1 cellular context compared by ENCODE assay signal in the genomic region with DNA sequence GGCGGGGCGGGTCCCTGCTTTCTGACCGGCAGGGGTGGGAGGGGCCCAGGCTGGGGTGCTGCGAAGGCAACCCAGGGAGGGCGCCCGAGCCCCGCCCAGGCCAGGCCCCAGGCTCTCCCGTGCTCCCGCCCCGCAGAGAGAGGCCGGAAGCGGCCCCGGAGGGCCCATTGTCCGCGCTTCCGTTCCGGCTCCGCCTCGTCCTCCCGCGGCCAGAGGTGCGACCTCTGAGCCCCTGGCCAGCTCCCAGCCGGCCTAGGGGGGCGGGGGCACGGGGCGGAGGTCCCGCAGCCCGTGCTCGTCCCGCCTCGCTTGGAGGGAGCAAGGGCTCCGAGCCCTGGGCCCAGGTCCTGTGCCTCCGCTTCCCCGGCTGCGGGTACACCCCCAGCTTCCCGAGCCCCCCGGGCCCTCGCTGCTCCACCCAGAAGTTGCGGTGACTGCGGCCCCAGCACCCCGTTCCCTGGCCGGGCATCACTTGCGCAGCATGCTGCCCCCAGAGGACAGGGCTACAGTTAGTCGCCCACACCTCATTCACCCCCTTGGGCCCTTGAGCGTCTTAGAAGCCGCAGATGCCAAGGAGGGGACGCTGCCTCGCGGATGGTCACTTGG.
A peak's percentile ranks its signal among the peaks of the same experiment; 100 is the strongest.
TF ChIP-seq lines count a peak whose summit lies in the region.

No MANE protein-coding gene starts in this region.

TF ChIP-seq in HepG2, 621 proteins besides CTCF, POLR2A, EP300 and RAD21 (continued from another document and continues in another):
- TF ChIP-seq ZNF784 (CRISPR knock-in tag; IDR thresholded peaks at IDR 0.05; ENCODE audit: borderline replicate concordance) (no peak), HIVEP1 (CRISPR knock-in tag; IDR thresholded peaks at IDR 0.05) (0 out of 2 replicates have a peak, but pooled peaks have one; percentile 9), ZNF572 (CRISPR knock-in tag; IDR thresholded peaks at IDR 0.05) (no peak), NFIB (CRISPR knock-in tag; IDR thresholded peaks at IDR 0.05; ENCODE audit: borderline replicate concordance) (0 out of 2 replicates have a peak, but pooled peaks have one; percentile 89), ZMYM3 (CRISPR knock-in tag; IDR thresholded peaks at IDR 0.05) (no peak), EEA1 (CRISPR knock-in tag; IDR thresholded peaks at IDR 0.05; ENCODE audit: borderline replicate concordance) (peak; percentile 39; the same call in 1 of the 2 replicates), SRSF1 (optimal IDR thresholded peaks at IDR 0.05; ENCODE audit: low read depth, low read length) (no peak), NFE2 (CRISPR knock-in tag; IDR thresholded peaks at IDR 0.05) (no peak), TAF1 (CRISPR knock-in tag; IDR thresholded peaks at IDR 0.05) (peak; percentile 85), SPEN (CRISPR knock-in tag; IDR thresholded peaks at IDR 0.05; ENCODE audit: low read depth) (peak; percentile 91), ZNF639 (CRISPR knock-in tag; conservative IDR thresholded peaks at IDR 0.05) (peak; percentile 93), YEATS2 (CRISPR knock-in tag; IDR thresholded peaks at IDR 0.05; ENCODE audit: borderline replicate concordance) (peak; percentile 84), ARID2 (CRISPR knock-in tag; IDR thresholded peaks at IDR 0.05; ENCODE audit: borderline replicate concordance) (no peak), MAFK (conservative IDR thresholded peaks at IDR 0.05 in 1 of 2, IDR thresholded peaks at IDR 0.05 in 1 of 2; ENCODE audit: low read length in 2 of 2) (no peak), ZNF598 (CRISPR knock-in tag; IDR thresholded peaks at IDR 0.05; ENCODE audit: borderline replicate concordance) (no peak), NCOR1 (IDR thresholded peaks at IDR 0.05; ENCODE audit: borderline replicate concordance, low read length) (no peak), SNAPC5 (CRISPR knock-in tag; IDR thresholded peaks at IDR 0.05; ENCODE audit: borderline replicate concordance) (no peak), SOX6 (IDR thresholded peaks at IDR 0.05) (no peak), SOX6 (CRISPR knock-in tag; IDR thresholded peaks at IDR 0.05) (peak; percentile 94), GABPA (IDR thresholded peaks at IDR 0.05; ENCODE audit: low read depth, low read length) (no peak), GABPA (CRISPR knock-in tag; IDR thresholded peaks at IDR 0.05; ENCODE audit: low read depth) (peak; percentile 88), RARG (CRISPR knock-in tag; IDR thresholded peaks at IDR 0.05; ENCODE audit: low read depth) (no peak), CBX1 (IDR thresholded peaks at IDR 0.05; ENCODE audit: low read depth) (peak; percentile 79), TEAD3 (CRISPR knock-in tag; optimal IDR thresholded peaks at IDR 0.05; ENCODE audit: borderline replicate concordance) (peak; percentile 33), ZNF674 (CRISPR knock-in tag; IDR thresholded peaks at IDR 0.05; ENCODE audit: low read depth) (no peak), FOXP1 (IDR thresholded peaks at IDR 0.05) (no peak), FOXP1 (CRISPR knock-in tag; IDR thresholded peaks at IDR 0.05) (peak; percentile 25; the same call in 1 of the 2 replicates), FOXK1 (CRISPR knock-in tag; IDR thresholded peaks at IDR 0.05; ENCODE audit: borderline replicate concordance, low read depth) (peak; percentile 47; the same call in 1 of the 2 replicates), SALL2 (CRISPR knock-in tag; IDR thresholded peaks at IDR 0.05) (no peak), ZSCAN25 (CRISPR knock-in tag; IDR thresholded peaks at IDR 0.05) (peak; percentile 43; the same call in 1 of the 2 replicates), ISL2 (CRISPR knock-in tag; IDR thresholded peaks at IDR 0.05) (peak; percentile 60; the same call in 1 of the 2 replicates), SP5 (CRISPR knock-in tag; IDR thresholded peaks at IDR 0.05; ENCODE audit: borderline replicate concordance, low read depth) (peak; percentile 95), PLRG1 (conservative IDR thresholded peaks at IDR 0.05) (no peak), ZNF33A (CRISPR knock-in tag; IDR thresholded peaks at IDR 0.05; ENCODE audit: borderline replicate concordance) (no peak), MAZ (IDR thresholded peaks at IDR 0.05; ENCODE audit: borderline replicate concordance, low read depth, low read length) (peak; percentile 84), MAZ (CRISPR knock-in tag; IDR thresholded peaks at IDR 0.05; ENCODE audit: low read depth) (peak; percentile 88), TOE1 (CRISPR knock-in tag; IDR thresholded peaks at IDR 0.05) (no peak), SKIL (CRISPR knock-in tag; IDR thresholded peaks at IDR 0.05; ENCODE audit: borderline replicate concordance) (peak; percentile 84), ZNF136 (CRISPR knock-in tag; IDR thresholded peaks at IDR 0.05; ENCODE audit: low read depth) (no peak), TMF1 (CRISPR knock-in tag; IDR thresholded peaks at IDR 0.05; ENCODE audit: low read depth) (no peak), HOXA5 (CRISPR knock-in tag; IDR thresholded peaks at IDR 0.05) (peak; percentile 83; the same call in 1 of the 2 replicates), ZSCAN21 (CRISPR knock-in tag; IDR thresholded peaks at IDR 0.05; ENCODE audit: borderline replicate concordance) (peak; percentile 55; the same call in 1 of the 2 replicates), ZBTB7B (CRISPR knock-in tag; IDR thresholded peaks at IDR 0.05) (peak; percentile 94), ZZZ3 (CRISPR knock-in tag; IDR thresholded peaks at IDR 0.05; ENCODE audit: borderline replicate concordance) (peak; percentile 28; the same call in 1 of the 2 replicates), ZNF552 (CRISPR knock-in tag; IDR thresholded peaks at IDR 0.05; ENCODE audit: borderline replicate concordance) (no peak; the same call in 1 of the 2 replicates), MIER2 (CRISPR knock-in tag; IDR thresholded peaks at IDR 0.05) (no peak), NFRKB (IDR thresholded peaks at IDR 0.05) (no peak), RCOR2 (CRISPR knock-in tag; IDR thresholded peaks at IDR 0.05) (no peak; the same call in 1 of the 2 replicates), RXRB (CRISPR knock-in tag; IDR thresholded peaks at IDR 0.05; ENCODE audit: borderline replicate concordance) (peak; percentile 69; the same call in 1 of the 2 replicates)
- TF ChIP-seq, protein P1, sequence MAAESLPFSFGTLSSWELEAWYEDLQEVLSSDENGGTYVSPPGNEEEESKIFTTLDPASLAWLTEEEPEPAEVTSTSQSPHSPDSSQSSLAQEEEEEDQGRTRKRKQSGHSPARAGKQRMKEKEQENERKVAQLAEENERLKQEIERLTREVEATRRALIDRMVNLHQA (CRISPR knock-in tag; IDR thresholded peaks at IDR 0.05), result no peak
- TF ChIP-seq, protein P2, sequence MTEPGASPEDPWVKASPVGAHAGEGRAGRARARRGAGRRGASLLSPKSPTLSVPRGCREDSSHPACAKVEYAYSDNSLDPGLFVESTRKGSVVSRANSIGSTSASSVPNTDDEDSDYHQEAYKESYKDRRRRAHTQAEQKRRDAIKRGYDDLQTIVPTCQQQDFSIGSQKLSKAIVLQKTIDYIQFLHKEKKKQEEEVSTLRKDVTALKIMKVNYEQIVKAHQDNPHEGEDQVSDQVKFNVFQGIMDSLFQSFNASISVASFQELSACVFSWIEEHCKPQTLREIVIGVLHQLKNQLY (CRISPR knock-in tag; IDR thresholded peaks at IDR 0.05), result peak; percentile 49
- TF ChIP-seq, protein P3, sequence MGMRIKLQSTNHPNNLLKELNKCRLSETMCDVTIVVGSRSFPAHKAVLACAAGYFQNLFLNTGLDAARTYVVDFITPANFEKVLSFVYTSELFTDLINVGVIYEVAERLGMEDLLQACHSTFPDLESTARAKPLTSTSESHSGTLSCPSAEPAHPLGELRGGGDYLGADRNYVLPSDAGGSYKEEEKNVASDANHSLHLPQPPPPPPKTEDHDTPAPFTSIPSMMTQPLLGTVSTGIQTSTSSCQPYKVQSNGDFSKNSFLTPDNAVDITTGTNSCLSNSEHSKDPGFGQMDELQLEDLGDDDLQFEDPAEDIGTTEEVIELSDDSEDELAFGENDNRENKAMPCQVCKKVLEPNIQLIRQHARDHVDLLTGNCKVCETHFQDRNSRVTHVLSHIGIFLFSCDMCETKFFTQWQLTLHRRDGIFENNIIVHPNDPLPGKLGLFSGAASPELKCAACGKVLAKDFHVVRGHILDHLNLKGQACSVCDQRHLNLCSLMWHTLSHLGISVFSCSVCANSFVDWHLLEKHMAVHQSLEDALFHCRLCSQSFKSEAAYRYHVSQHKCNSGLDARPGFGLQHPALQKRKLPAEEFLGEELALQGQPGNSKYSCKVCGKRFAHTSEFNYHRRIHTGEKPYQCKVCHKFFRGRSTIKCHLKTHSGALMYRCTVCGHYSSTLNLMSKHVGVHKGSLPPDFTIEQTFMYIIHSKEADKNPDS (CRISPR knock-in tag; IDR thresholded peaks at IDR 0.05), result no peak
- TF ChIP-seq, protein P4, sequence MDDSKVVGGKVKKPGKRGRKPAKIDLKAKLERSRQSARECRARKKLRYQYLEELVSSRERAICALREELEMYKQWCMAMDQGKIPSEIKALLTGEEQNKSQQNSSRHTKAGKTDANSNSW (CRISPR knock-in tag; IDR thresholded peaks at IDR 0.05; ENCODE audit: borderline replicate concordance), result no peak
- TF ChIP-seq, protein P5, sequence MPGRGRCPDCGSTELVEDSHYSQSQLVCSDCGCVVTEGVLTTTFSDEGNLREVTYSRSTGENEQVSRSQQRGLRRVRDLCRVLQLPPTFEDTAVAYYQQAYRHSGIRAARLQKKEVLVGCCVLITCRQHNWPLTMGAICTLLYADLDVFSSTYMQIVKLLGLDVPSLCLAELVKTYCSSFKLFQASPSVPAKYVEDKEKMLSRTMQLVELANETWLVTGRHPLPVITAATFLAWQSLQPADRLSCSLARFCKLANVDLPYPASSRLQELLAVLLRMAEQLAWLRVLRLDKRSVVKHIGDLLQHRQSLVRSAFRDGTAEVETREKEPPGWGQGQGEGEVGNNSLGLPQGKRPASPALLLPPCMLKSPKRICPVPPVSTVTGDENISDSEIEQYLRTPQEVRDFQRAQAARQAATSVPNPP (CRISPR knock-in tag; IDR thresholded peaks at IDR 0.05), result no peak
- TF ChIP-seq, protein P6, sequence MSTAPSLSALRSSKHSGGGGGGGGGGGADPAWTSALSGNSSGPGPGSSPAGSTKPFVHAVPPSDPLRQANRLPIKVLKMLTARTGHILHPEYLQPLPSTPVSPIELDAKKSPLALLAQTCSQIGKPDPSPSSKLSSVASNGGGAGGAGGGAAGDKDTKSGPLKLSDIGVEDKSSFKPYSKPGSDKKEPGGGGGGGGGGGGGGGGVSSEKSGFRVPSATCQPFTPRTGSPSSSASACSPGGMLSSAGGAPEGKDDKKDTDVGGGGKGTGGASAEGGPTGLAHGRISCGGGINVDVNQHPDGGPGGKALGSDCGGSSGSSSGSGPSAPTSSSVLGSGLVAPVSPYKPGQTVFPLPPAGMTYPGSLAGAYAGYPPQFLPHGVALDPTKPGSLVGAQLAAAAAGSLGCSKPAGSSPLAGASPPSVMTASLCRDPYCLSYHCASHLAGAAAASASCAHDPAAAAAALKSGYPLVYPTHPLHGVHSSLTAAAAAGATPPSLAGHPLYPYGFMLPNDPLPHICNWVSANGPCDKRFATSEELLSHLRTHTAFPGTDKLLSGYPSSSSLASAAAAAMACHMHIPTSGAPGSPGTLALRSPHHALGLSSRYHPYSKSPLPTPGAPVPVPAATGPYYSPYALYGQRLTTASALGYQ (CRISPR knock-in tag; IDR thresholded peaks at IDR 0.05), result peak; percentile 88; the same call in 1 of the 2 replicates
- TF ChIP-seq, protein P7, sequence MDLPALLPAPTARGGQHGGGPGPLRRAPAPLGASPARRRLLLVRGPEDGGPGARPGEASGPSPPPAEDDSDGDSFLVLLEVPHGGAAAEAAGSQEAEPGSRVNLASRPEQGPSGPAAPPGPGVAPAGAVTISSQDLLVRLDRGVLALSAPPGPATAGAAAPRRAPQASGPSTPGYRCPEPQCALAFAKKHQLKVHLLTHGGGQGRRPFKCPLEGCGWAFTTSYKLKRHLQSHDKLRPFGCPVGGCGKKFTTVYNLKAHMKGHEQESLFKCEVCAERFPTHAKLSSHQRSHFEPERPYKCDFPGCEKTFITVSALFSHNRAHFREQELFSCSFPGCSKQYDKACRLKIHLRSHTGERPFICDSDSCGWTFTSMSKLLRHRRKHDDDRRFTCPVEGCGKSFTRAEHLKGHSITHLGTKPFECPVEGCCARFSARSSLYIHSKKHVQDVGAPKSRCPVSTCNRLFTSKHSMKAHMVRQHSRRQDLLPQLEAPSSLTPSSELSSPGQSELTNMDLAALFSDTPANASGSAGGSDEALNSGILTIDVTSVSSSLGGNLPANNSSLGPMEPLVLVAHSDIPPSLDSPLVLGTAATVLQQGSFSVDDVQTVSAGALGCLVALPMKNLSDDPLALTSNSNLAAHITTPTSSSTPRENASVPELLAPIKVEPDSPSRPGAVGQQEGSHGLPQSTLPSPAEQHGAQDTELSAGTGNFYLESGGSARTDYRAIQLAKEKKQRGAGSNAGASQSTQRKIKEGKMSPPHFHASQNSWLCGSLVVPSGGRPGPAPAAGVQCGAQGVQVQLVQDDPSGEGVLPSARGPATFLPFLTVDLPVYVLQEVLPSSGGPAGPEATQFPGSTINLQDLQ (CRISPR knock-in tag; IDR thresholded peaks at IDR 0.05), result no peak; the same call in 1 of the 2 replicates
